11 cellular contexts compared by ENCODE assay signal in genomic region chr19:45087531-45087930, GRCh38. TPM values are rescaled to one million over a fixed set of nuclear protein-coding genes. Genes with fewer than 3 reads are reported as not detected.
DNase-seq lines count a peak whose midpoint lies in the region; ATAC-seq and TF ChIP-seq lines count a peak whose summit lies in the region.
"Had no signal": no experiment of that assay in that cellular context is flagged by ENCODE, and none has a peak within 500 bp of the region (broad histone marks: within the 10 kb centered on the region; RNA-seq: fewer than 3 reads in every experiment).

No MANE protein-coding gene starts in this region.

- no peak for ATAC-seq in activated B cell treated with CpG ODN at 0.5 μM for 24 hours (ENCODE audit: low read depth)
- ATAC-seq in HG03460 (IDR thresholded peaks at IDR 0.05; ENCODE audit: unreplicated experiment) = no peak

- TF ChIP-seq CTCF in activated B cell treated with CpG ODN at 0.5 μM for 24 hours (IDR thresholded peaks at IDR 0.05) (no peak), osteoblast (IDR thresholded peaks at IDR 0.05; ENCODE audit: extremely low read depth, low read depth, low read length) (no peak)

- CTCF ChIA-PET in activated B cell treated with CpG ODN at 0.5 μM for 24 hours (lab: Charles Lee) = no interaction called here
- CTCF ChIA-PET in activated naive CD4-positive, alpha-beta T cell treated with anti-CD3 and anti-CD28 coated beads for 36 hours (lab: Charles Lee) = interaction anchor here (1.5 kb wide), 1 partner anchor 30 kb away, joined by 5 read pairs; no protein-coding TSS in a partner anchor

- H3K4me3 ChIP-seq in Jurkat, Clone E6-1 (ENCODE audit: low read length) = no peak overlapping the region
- H3K4me3 ChIP-seq in osteoblast (ENCODE audit: insufficient read depth, low read length) = no peak overlapping the region

- POLR2A ChIA-PET in activated B cell treated with CpG ODN at 0.5 μM for 24 hours (lab: Charles Lee) = interaction anchor here (1.1 kb wide), 1 partner anchor 91 kb away, joined by 5 read pairs; the partner anchor contains the start of genes BLOC1S3 and TRAPPC6A

- H4K20me1 ChIP-seq in osteoblast (ENCODE audit: insufficient read depth, low read length) = peaks cover 4% of the 10 kb centered on the region

- H3K9me3 ChIP-seq in osteoblast (ENCODE audit: low read depth, low read length) = no peaks in the 10 kb centered on the region

- intact Hi-C loops in activated B cell treated with CpG ODN at 0.5 μM for 24 hours (cut with micrococcal nuclease) = no loop called here
- intact Hi-C loops in activated naive CD4-positive, alpha-beta T cell treated with anti-CD3 and anti-CD28 coated beads for 36 hours (cut with micrococcal nuclease) = no loop called here

- H3K79me2 ChIP-seq in osteoblast (ENCODE audit: insufficient read depth, low read length) = peaks cover 43% of the 10 kb centered on the region

- H3K27ac ChIP-seq in osteoblast (ENCODE audit: low read depth, low read length) = no peak overlapping the region

- H3K36me3 Mint-ChIP-seq in activated B cell treated with CpG ODN at 0.5 μM for 24 hours (ENCODE audit: low read depth) = peaks cover 39% of the 10 kb centered on the region
- peaks cover 25% of the 10 kb centered on the region for H3K36me3 Mint-ChIP-seq in activated naive CD4-positive, alpha-beta T cell treated with anti-CD3 and anti-CD28 coated beads for 36 hours (ENCODE audit: low read depth)

- no peaks in the 10 kb centered on the region for H3K9me3 Mint-ChIP-seq in activated B cell treated with CpG ODN at 0.5 μM for 24 hours
- H3K9me3 Mint-ChIP-seq in activated naive CD4-positive, alpha-beta T cell treated with anti-CD3 and anti-CD28 coated beads for 36 hours = peaks cover 2% of the 10 kb centered on the region

- H3K4me2 ChIP-seq in osteoblast (ENCODE audit: insufficient read depth, low read length) = no peak overlapping the region

- H3K27me3 Mint-ChIP-seq in activated B cell treated with CpG ODN at 0.5 μM for 24 hours = no peaks in the 10 kb centered on the region
- H3K27me3 Mint-ChIP-seq in activated naive CD4-positive, alpha-beta T cell treated with anti-CD3 and anti-CD28 coated beads for 36 hours (ENCODE audit: low read depth) = no peaks in the 10 kb centered on the region

- H2AFZ ChIP-seq in osteoblast (ENCODE audit: low read length) = no peak overlapping the region

- peaks cover 10% of the 10 kb centered on the region for H3K4me1 ChIP-seq in osteoblast (ENCODE audit: insufficient read depth, low read length)

- peak overlapping the region; percentile 71 for H3K27ac Mint-ChIP-seq in activated B cell treated with CpG ODN at 0.5 μM for 24 hours
- H3K27ac Mint-ChIP-seq in activated naive CD4-positive, alpha-beta T cell treated with anti-CD3 and anti-CD28 coated beads for 36 hours = peak overlapping the region; percentile 81

- peaks cover 22% of the 10 kb centered on the region for H3K4me1 Mint-ChIP-seq in activated B cell treated with CpG ODN at 0.5 μM for 24 hours
- H3K4me1 Mint-ChIP-seq in activated naive CD4-positive, alpha-beta T cell treated with anti-CD3 and anti-CD28 coated beads for 36 hours (ENCODE audit: low read depth) = peaks cover 23% of the 10 kb centered on the region

- peak; percentile 51 for DNase-seq in Jurkat, Clone E6-1 (ENCODE audit: low read depth, low spot score)
- DNase-seq in activated B cell treated with CpG ODN at 0.5 μM for 24 hours (no peak), osteoblast (ENCODE audit: insufficient read length, low spot score, missing footprints) (peak; percentile 23), NCI-H1048 (lab: John Stamatoyannopoulos, UW) (no peak), DMS153 (lab: John Stamatoyannopoulos, UW) (no peak)
- DNase-seq in activated naive CD4-positive, alpha-beta T cell treated with anti-CD3 and anti-CD28 coated beads for 36 hours = peak; percentile 67
- DNase-seq in activated CD4-positive, CD25-positive, alpha-beta regulatory T cell (lab: John Stamatoyannopoulos, UW) = no peak
- DNase-seq: H7 had no signal

- no peaks in the 10 kb centered on the region for H3K27me3 ChIP-seq in osteoblast (ENCODE audit: insufficient read depth, low read length)

- H3K4me3 Mint-ChIP-seq in activated B cell treated with CpG ODN at 0.5 μM for 24 hours = no peak overlapping the region
- H3K4me3 Mint-ChIP-seq in activated naive CD4-positive, alpha-beta T cell treated with anti-CD3 and anti-CD28 coated beads for 36 hours = peak overlapping the region; percentile 5

- peaks cover 26% of the 10 kb centered on the region for H3K36me3 ChIP-seq in osteoblast (ENCODE audit: insufficient read depth, low read length)

RNA-seq across cellular contexts. Expression of gene PPP1R37, which starts 5.4 kb away (rescaled TPM):
- 16.6 TPM for polyA plus RNA-seq in Jurkat, Clone E6-1 (2012; ENCODE audit: insufficient read depth, insufficient read length)
- total RNA-seq in activated B cell treated with CpG ODN at 0.5 μM for 24 hours = 18.8 and 27.2 TPM in 2 replicates
- 10 to 100 TPM; 10.2 to 10.3 TPM for total RNA-seq in activated naive CD4-positive, alpha-beta T cell treated with anti-CD3 and anti-CD28 coated beads for 36 hours
- 43.9 and 53.6 TPM in 2 replicates for total RNA-seq in osteoblast

RNA-seq across cellular contexts. Expression of gene GEMIN7, which starts 8.5 kb away (rescaled TPM):
- 31.6 TPM for polyA plus RNA-seq in Jurkat, Clone E6-1 (2012; ENCODE audit: insufficient read depth, insufficient read length)
- total RNA-seq in activated B cell treated with CpG ODN at 0.5 μM for 24 hours = 37.0 and 38.7 TPM in 2 replicates
- 10 to 100 TPM; 14.7 to 15.4 TPM for total RNA-seq in activated naive CD4-positive, alpha-beta T cell treated with anti-CD3 and anti-CD28 coated beads for 36 hours
- 8.3 and 14.8 TPM in 2 replicates for total RNA-seq in osteoblast

RNA-seq across cellular contexts. Expression of gene ZNF296, which starts 11.3 kb away (rescaled TPM):
- polyA plus RNA-seq in Jurkat, Clone E6-1 (2012; ENCODE audit: insufficient read depth, insufficient read length) = not detected
- total RNA-seq in activated B cell treated with CpG ODN at 0.5 μM for 24 hours (27.8 and 28.0 TPM in 2 replicates), osteoblast (under 0.01 TPM in 1 of 2 replicates, not detected in the other)
- total RNA-seq in activated naive CD4-positive, alpha-beta T cell treated with anti-CD3 and anti-CD28 coated beads for 36 hours = 1 to 10 TPM; 1.1 to 1.4 TPM
- total RNA-seq: Daoy, skeletal muscle tissue had no signal

RNA-seq across cellular contexts. Expression of gene CLASRP, which starts 48.7 kb away (rescaled TPM):
- 111 TPM for polyA plus RNA-seq in Jurkat, Clone E6-1 (2012; ENCODE audit: insufficient read depth, insufficient read length)
- total RNA-seq in activated B cell treated with CpG ODN at 0.5 μM for 24 hours = 133 and 172 TPM in 2 replicates
- total RNA-seq in activated naive CD4-positive, alpha-beta T cell treated with anti-CD3 and anti-CD28 coated beads for 36 hours = 100 to 1,000 TPM; 106 to 113 TPM
- total RNA-seq in osteoblast = 17.0 and 17.1 TPM in 2 replicates

Comparison
In these comparisons a context has a peak if more than half of its experiments do, and no peak if none do; other contexts are left out.
1. DNase-seq: peak in Jurkat, Clone E6-1 (single experiment), activated naive CD4-positive, alpha-beta T cell treated with anti-CD3 and anti-CD28 coated beads for 36 hours (single experiment) and osteoblast (single experiment); none in activated B cell treated with CpG ODN at 0.5 μM for 24 hours (single experiment), NCI-H1048 (single experiment), activated CD4-positive, CD25-positive, alpha-beta regulatory T cell (0 of 4) and DMS153 (single experiment).
2. RNA of gene ZNF296, which starts 11.3 kb away (total RNA-seq): 27.8 to 28.0 TPM in activated B cell treated with CpG ODN at 0.5 μM for 24 hours; 1.1 to 1.4 TPM in activated naive CD4-positive, alpha-beta T cell treated with anti-CD3 and anti-CD28 coated beads for 36 hours and under 0.01 TPM in osteoblast; every median in the first group is over 10 times any median in the second.